ENCODE assay signal across 16 cellular contexts in genomic region chr1:42313970-42314369, GRCh38.
"Had no signal": no experiment of that assay in that cellular context is flagged by ENCODE, and none has a peak within 500 bp of the region (broad histone marks: within the 10 kb centered on the region; RNA-seq: fewer than 3 reads in every experiment).

No MANE protein-coding gene starts in this region.

- H3K36me3 ChIP-seq: breast epithelium, colonic mucosa, sigmoid colon had no signal

- DNase-seq: activated CD4-positive, alpha-beta memory T cell treated with anti-CD3 and anti-CD28 coated beads, Interleukin-2, amount 10 ng/mL, durations not matched to agents 7 days and 5 days; activated T-cell treated with anti-CD3 and anti-CD28 coated beads for 4 hours; amniotic stem cell; left cardiac atrium; sigmoid colon; testis had no signal

- H3K27ac Mint-ChIP-seq: activated CD4-positive, alpha-beta memory T cell treated with anti-CD3 and anti-CD28 coated beads, Interleukin-2, amount 10 ng/mL, durations not matched to agents 7 days and 5 days; activated naive CD8-positive, alpha-beta T cell treated with anti-CD3 and anti-CD28 coated beads for 36 hours; T-helper 1 cell treated with Interleukin-12 subunit alpha and Interleukin-12 subunit beta and Interleukin-4 antibody, amounts not matched to agents 30 μg/mL and 1 μg/mL, for 36 hours had no signal

- H3K4me3 Mint-ChIP-seq: activated CD4-positive, alpha-beta memory T cell treated with anti-CD3 and anti-CD28 coated beads, Interleukin-2, amount 10 ng/mL, durations not matched to agents 7 days and 5 days; activated naive CD8-positive, alpha-beta T cell treated with anti-CD3 and anti-CD28 coated beads for 36 hours; T-helper 1 cell treated with Interleukin-12 subunit alpha and Interleukin-12 subunit beta and Interleukin-4 antibody, amounts not matched to agents 30 μg/mL and 1 μg/mL, for 36 hours had no signal

- H3K4me2 ChIP-seq: smooth muscle cell had no signal

- H3K9me3 Mint-ChIP-seq: activated CD4-positive, alpha-beta memory T cell treated with anti-CD3 and anti-CD28 coated beads, Interleukin-2, amount 10 ng/mL, durations not matched to agents 7 days and 5 days; activated naive CD8-positive, alpha-beta T cell treated with anti-CD3 and anti-CD28 coated beads for 36 hours; naive thymus-derived CD4-positive, alpha-beta T cell; T-helper 1 cell treated with Interleukin-12 subunit alpha and Interleukin-12 subunit beta and Interleukin-4 antibody, amounts not matched to agents 30 μg/mL and 1 μg/mL, for 36 hours had no signal

- H3K4me3 ChIP-seq: breast epithelium, colonic mucosa, dorsolateral prefrontal cortex, heart left ventricle, sigmoid colon, smooth muscle cell, testis had no signal

- H3K27me3 Mint-ChIP-seq: activated CD4-positive, alpha-beta memory T cell treated with anti-CD3 and anti-CD28 coated beads, Interleukin-2, amount 10 ng/mL, durations not matched to agents 7 days and 5 days; activated naive CD8-positive, alpha-beta T cell treated with anti-CD3 and anti-CD28 coated beads for 36 hours; naive thymus-derived CD4-positive, alpha-beta T cell; progenitor cell of endocrine pancreas had no signal

- H3K27ac ChIP-seq: colonic mucosa, epithelial cell of prostate, heart left ventricle, sigmoid colon, testis had no signal

- H3K9me3 ChIP-seq: breast epithelium, colonic mucosa, heart left ventricle, sigmoid colon, testis had no signal

- H3K27me3 ChIP-seq: breast epithelium, colonic mucosa, dorsolateral prefrontal cortex, heart left ventricle, sigmoid colon, testis had no signal
